Comparison of ENCODE assay signal across 13 cellular contexts in the genomic region with DNA sequence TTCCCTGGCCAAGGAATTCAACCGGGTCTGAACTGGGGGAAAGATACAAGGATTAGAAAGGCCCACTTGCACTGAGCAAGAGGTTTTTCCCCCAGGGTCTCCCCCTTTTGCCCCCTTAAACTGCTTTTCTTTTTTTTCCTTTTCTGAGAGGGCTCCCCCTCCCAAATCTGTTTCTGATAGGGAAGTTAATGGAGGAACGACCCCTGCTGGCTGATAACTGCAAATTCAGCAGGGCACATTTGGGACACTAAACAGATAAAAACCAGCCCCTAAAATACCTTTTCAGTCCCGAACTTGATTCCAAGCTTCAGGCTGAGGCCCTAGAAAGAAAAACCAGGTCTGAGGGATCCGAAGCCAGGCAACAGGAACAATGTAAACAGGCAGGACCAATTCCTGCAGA.
DNase-seq lines count a peak whose midpoint lies in the region; ATAC-seq and TF ChIP-seq lines count a peak whose summit lies in the region.
"Had no signal": no experiment of that assay in that cellular context is flagged by ENCODE, and none has a peak within 500 bp of the region (broad histone marks: within the 10 kb centered on the region; RNA-seq: fewer than 3 reads in every experiment).

No MANE protein-coding gene starts in this region.

- peak; percentile 30 for DNase-seq in NB4 (ENCODE audit: low read depth)
- no peak for DNase-seq in cardiac fibroblast (ENCODE audit: low read depth in 2 of 2)
- no peak for DNase-seq in NCI-H146 treated with DMSO at 0.1 percent for 48 hours (lab: John Stamatoyannopoulos, UW; ENCODE audit: unreplicated experiment)
- no peak for DNase-seq in Right ventricle myocardium superior
- DNase-seq: activated CD4-positive, alpha-beta T cell treated with anti-CD3 and anti-CD28 coated beads for 36 hours; GDM1; NCI-H1417; NCI-H524 had no signal

- peak; percentile 37 for TF ChIP-seq CTCF in 22Rv1 (IDR thresholded peaks at IDR 0.05)
- TF ChIP-seq CTCF in GM12874 (IDR thresholded peaks at IDR 0.05; ENCODE audit: insufficient read depth, low read depth, low read length): peak; percentile 28; the same call in 1 of the 2 replicates
- TF ChIP-seq CTCF in NB4 (IDR thresholded peaks at IDR 0.05; ENCODE audit: low read depth, low read length): peak; percentile 53
- peak; percentile 17 for TF ChIP-seq CTCF in cardiac fibroblast (IDR thresholded peaks at IDR 0.05; ENCODE audit: low read depth, low read length)

- intact Hi-C loops in Right ventricle myocardium superior (cut with DNase I): no loop called here

- ATAC-seq in HG02870 (IDR thresholded peaks at IDR 0.05; ENCODE audit: unreplicated experiment) (no peak), GM21526 (IDR thresholded peaks at IDR 0.05; ENCODE audit: low FRiP score, unreplicated experiment) (no peak), Right ventricle myocardium superior (ENCODE audit: poor library complexity) (no peak)
- ATAC-seq: activated CD4-positive, alpha-beta T cell treated with anti-CD3 and anti-CD28 coated beads for 36 hours had no signal

- H3K27ac ChIP-seq in 22Rv1: no peak overlapping the region

- no peak overlapping the region for H3K4me3 ChIP-seq in NB4 (ENCODE audit: low read depth, low read length)
- H3K4me3 ChIP-seq in cardiac fibroblast (replicated peaks in 1 of 2; ENCODE audit: low read depth in 2 of 2, low read length in 2 of 2): no peak overlapping the region
- H3K4me3 ChIP-seq: lung had no signal

- no peak for TF ChIP-seq POLR2A in NB4 (IDR thresholded peaks at IDR 0.05; ENCODE audit: extremely low read depth, insufficient read length)
